ENCODE assay signal across 25 cellular contexts in the genomic region with DNA sequence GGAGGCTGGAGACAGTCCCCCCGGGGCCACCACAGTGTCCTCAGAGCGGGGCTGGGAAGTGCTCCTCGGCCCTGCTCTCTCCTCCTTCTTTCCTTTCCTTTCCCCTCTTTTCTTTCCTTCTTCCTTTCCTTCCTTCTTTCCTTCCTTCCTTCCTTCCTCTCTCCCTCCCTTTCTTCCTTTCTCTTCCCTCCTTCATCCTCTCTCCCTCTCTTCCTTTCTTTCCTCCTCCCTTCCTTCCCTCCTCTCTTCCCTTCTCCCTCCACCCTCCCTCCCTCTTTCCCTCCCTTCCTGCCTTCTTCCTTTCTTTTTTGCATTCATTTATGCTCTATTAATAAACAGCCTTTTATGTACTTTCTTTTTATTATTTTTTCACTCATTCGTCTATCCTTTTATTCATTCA.
"Had no signal": no experiment of that assay in that cellular context is flagged by ENCODE, and none has a peak within 500 bp of the region (broad histone marks: within the 10 kb centered on the region; RNA-seq: fewer than 3 reads in every experiment).

No MANE protein-coding gene starts in this region.

- H3K27ac ChIP-seq: stomach, suprapubic skin, testis, thoracic aorta, thyroid gland, tibial artery, tibial nerve, transverse colon, upper lobe of left lung, upper lobe of right lung, uterus, vagina had no signal

- H3K9me3 ChIP-seq: stomach, suprapubic skin, testis, thoracic aorta, thyroid gland, tibial artery, tibial nerve, transverse colon, upper lobe of left lung, upper lobe of right lung, uterus, vagina had no signal

- H3K4me1 ChIP-seq: thyroid gland, upper lobe of left lung, upper lobe of right lung had no signal

- DNase-seq: stimulated activated CD4-positive, alpha-beta T cell treated with anti-CD3 and anti-CD28 coated beads, Interleukin-2, amount 100 ng/mL, for 48 hours; stimulated activated CD4-positive, alpha-beta T cell treated with anti-CD3 and anti-CD28 coated beads, Interleukin-4, amount 100 ng/mL, for 1 hour; stimulated activated CD4-positive, alpha-beta T cell treated with anti-CD3 and anti-CD28 coated beads, Interleukin-4, amount 100 ng/mL, for 24 hours; stimulated activated CD4-positive, alpha-beta T cell treated with anti-CD3 and anti-CD28 coated beads, Interleukin-4, amount 100 ng/mL, for 4 hours; stimulated activated CD8-positive, alpha-beta memory T cell treated with anti-CD3 and anti-CD28 coated beads, Interleukin-4, amount 100 ng/mL, for 48 hours; stimulated activated naive B cell treated with anti-CD40 and anti-IgM and Interleukin-4, amounts not matched to agents 10 μg/mL and 1 μg/mL and 100 μg/mL, for 72 hours; stimulated activated naive CD4-positive, alpha-beta T cell; stimulated activated naive CD4-positive, alpha-beta T cell treated with Interleukin-2 at 50 U/mL for 16 hours; stimulated activated naive CD8-positive, alpha-beta T cell treated with anti-CD3 and anti-CD28 coated beads, Interleukin-15, amount 100 ng/mL, for 72 hours; stimulated activated naive CD8-positive, alpha-beta T cell treated with anti-CD3 and anti-CD28 coated beads, Interleukin-15, Interleukin-2, amounts not matched to agents 100 U/mL and 50 U/mL, for 24 hours; stomach; testis; thyroid gland; tibial artery; transverse colon; trophoblast cell; upper lobe of left lung; upper lobe of right lung; uterus had no signal

- ATAC-seq: stimulated activated effector memory CD8-positive, alpha-beta T cell treated with anti-CD3 and anti-CD28 coated beads, Interleukin-12 subunit alpha, Interleukin-12 subunit beta, amount 100 ng/mL, for 72 hours; stimulated activated memory B cell treated with anti-CD40 and anti-IgM and Interleukin-4, amounts not matched to agents 10 μg/mL and 1 μg/mL and 100 μg/mL, for 72 hours; stimulated activated naive B cell treated with anti-CD40 and anti-IgM and Interleukin-4, amounts not matched to agents 10 μg/mL and 1 μg/mL and 100 μg/mL, for 72 hours; stimulated activated naive CD8-positive, alpha-beta T cell treated with anti-CD3 and anti-CD28 coated beads, Interleukin-15, amount 100 ng/mL, for 72 hours; stimulated activated naive CD8-positive, alpha-beta T cell treated with anti-CD3 and anti-CD28 coated beads, Interleukin-15, Interleukin-2, amounts not matched to agents 100 U/mL and 50 U/mL, for 24 hours; upper lobe of right lung had no signal

- H3K4me3 ChIP-seq: stomach, suprapubic skin, testis, thoracic aorta, thyroid gland, tibial artery, tibial nerve, transverse colon, upper lobe of left lung, upper lobe of right lung, uterus, vagina had no signal

- H3K27me3 ChIP-seq: testis, thyroid gland, tibial nerve, transverse colon, upper lobe of left lung, uterus, vagina had no signal

- H3K36me3 ChIP-seq: stomach, suprapubic skin, thoracic aorta, thyroid gland, tibial artery, tibial nerve, transverse colon, upper lobe of left lung, upper lobe of right lung, uterus, vagina had no signal
